ENCODE assay signal across 10 cellular contexts in genomic region chrX:106631615-106632014, GRCh38.
"Had no signal": no experiment of that assay in that cellular context is flagged by ENCODE, and none has a peak within 500 bp of the region (broad histone marks: within the 10 kb centered on the region; RNA-seq: fewer than 3 reads in every experiment).

No MANE protein-coding gene starts in this region.

- H3K27ac Mint-ChIP-seq: GM23338, H9, HFFc6 had no signal

- H3K4me1 Mint-ChIP-seq: GM23338, H9 had no signal

- H3K4me3 Mint-ChIP-seq: GM23338, H9, HFFc6 had no signal

- H3K27ac ChIP-seq: HL-60, KMS-11 had no signal

- H3K4me2 ChIP-seq: GM23338, KMS-11 had no signal

- DNase-seq: H9, HCEC 1CT, HFFc6, IMR-90, KBM-7 had no signal

- H2AFZ ChIP-seq: GM23338 had no signal

- FAIRE-seq: H1, H54 had no signal

- ATAC-seq: GM23338 had no signal

- H3K4me3 ChIP-seq: GM23338 had no signal

- H3K9ac ChIP-seq: KMS-11 had no signal
